In genomic region chr6:36423101-36423824, GRCh38 we compare ENCODE assay signal across 8 cellular contexts. TPM values are rescaled to one million over a fixed set of nuclear protein-coding genes. Genes with fewer than 3 reads are reported as not detected.
A peak's percentile ranks its signal among the peaks of the same experiment; 100 is the strongest.
DNase-seq lines count a peak whose midpoint lies in the region; ATAC-seq and TF ChIP-seq lines count a peak whose summit lies in the region.

No MANE protein-coding gene starts in this region.

- in situ Hi-C loops in KBM-7 (cut with MboI; ENCODE audit: low pct_unique_long_range_greater_than_20kb, low sequenced_read_pairs), result no loop called here

- H3K27ac ChIP-seq in PC-3 (ENCODE audit: low read length), result peak overlapping the region; percentile 50
- H3K27ac ChIP-seq in esophagus (ENCODE audit: low read depth in 2 of 2, low read length in 1 of 2), result peak overlapping the region; percentile 95 to 97
- H3K27ac ChIP-seq in muscle layer of colon (ENCODE audit: low read depth, low read length), result peak overlapping the region; percentile 72

- H3K4me2 ChIP-seq in PC-3 (ENCODE audit: low read length), result peak overlapping the region; percentile 92

- ATAC-seq in GM21717 (IDR thresholded peaks at IDR 0.05; ENCODE audit: unreplicated experiment), result peak; percentile 79
- ATAC-seq in PC-3, result peak; percentile 87

- intact Hi-C loops in PC-3 (cut with micrococcal nuclease), result loop anchor here (1.0 to 5.0 kb wide), 4 partner anchors 18 to 257 kb away; partner anchors contain the start of gene SRSF3

- H3F3A ChIP-seq in PC-3 (ENCODE audit: low read length, unreplicated experiment), result no peaks in the 10 kb centered on the region

- no TSS peak for BruUV-seq in PC-3 (replicated peaks; lab: Mats Ljungman, UMichigan)

- H3K27me3 ChIP-seq in PC-3 (ENCODE audit: low read length) (no peaks in the 10 kb centered on the region), esophagus (ENCODE audit: control insufficient read depth in 1 of 2, insufficient read depth in 2 of 2, low read length in 2 of 2) (no peaks in the 10 kb centered on the region), muscle layer of colon (ENCODE audit: control insufficient read depth in 1 of 2, insufficient read depth in 2 of 2, low read length in 2 of 2) (no peaks in the 10 kb centered on the region)

- CTCF ChIA-PET in PC-3 (lab: Charles Lee), result interaction anchor here (0.6 to 1.0 kb wide), 4 partner anchors 16 to 156 kb away, joined by 3 to 5 read pairs (median 4); partner anchors contain the start of gene KCTD20

- H4K20me1 ChIP-seq in PC-3 (ENCODE audit: low read length), result no peaks in the 10 kb centered on the region

- H3K9me3 Mint-ChIP-seq in activated T-cell treated with anti-CD3 and anti-CD28 coated beads, Interleukin-2, amount 50 U/mL, for 24 hours, result no peaks in the 10 kb centered on the region

- DNase-seq in DMS79 treated with DMSO at 0.1 percent for 48 hours (lab: John Stamatoyannopoulos, UW), result peak; percentile 98
- peak; percentile 98 for DNase-seq in KBM-7
- peak; percentile 99 for DNase-seq in PC-3
- DNase-seq in activated T-cell treated with anti-CD3 and anti-CD28 coated beads, Interleukin-2, amount 50 U/mL, for 24 hours, result peak; percentile 97
- peak; percentile 95 to 97 for DNase-seq in stimulated activated CD8-positive, alpha-beta memory T cell treated with anti-CD3 and anti-CD28 coated beads, Interleukin-7, amount 100 ng/mL, for 1 hour (ENCODE audit: low read depth in 2 of 2)

- peaks cover 19% of the 10 kb centered on the region for H3K4me1 Mint-ChIP-seq in activated T-cell treated with anti-CD3 and anti-CD28 coated beads, Interleukin-2, amount 50 U/mL, for 24 hours (ENCODE audit: low read depth)

- no peaks in the 10 kb centered on the region for H3K9me2 ChIP-seq in PC-3 (replicated peaks; ENCODE audit: low read length)

- TF ChIP-seq CTCF in PC-3 (conservative IDR thresholded peaks at IDR 0.05; ENCODE audit: low read depth, low read length), result peak; percentile 83

- H3K9me3 ChIP-seq in PC-3 (ENCODE audit: low read length) (no peaks in the 10 kb centered on the region), esophagus (ENCODE audit: control insufficient read depth in 2 of 2, insufficient read depth in 1 of 2, low read depth in 1 of 2, low read length in 1 of 2) (no peaks in the 10 kb centered on the region), muscle layer of colon (ENCODE audit: low read length) (no peaks in the 10 kb centered on the region)

- H3K36me3 ChIP-seq in PC-3 (ENCODE audit: low read depth, low read length) (no peaks in the 10 kb centered on the region), esophagus (ENCODE audit: control insufficient read depth in 2 of 2, insufficient read depth in 2 of 2, low read length in 1 of 2) (no peaks in the 10 kb centered on the region), muscle layer of colon (ENCODE audit: insufficient read depth, low read length) (no peaks in the 10 kb centered on the region)

- peak overlapping the region; percentile 81 for H3K4me3 Mint-ChIP-seq in activated T-cell treated with anti-CD3 and anti-CD28 coated beads, Interleukin-2, amount 50 U/mL, for 24 hours

- H3K4me1 ChIP-seq in PC-3 (ENCODE audit: insufficient read depth, low read length), result peaks cover 6% of the 10 kb centered on the region
- H3K4me1 ChIP-seq in esophagus (ENCODE audit: control insufficient read depth in 2 of 2, insufficient read depth in 2 of 2, low read length in 1 of 2), result no peaks in the 10 kb centered on the region
- peaks cover 9% of the 10 kb centered on the region for H3K4me1 ChIP-seq in muscle layer of colon (ENCODE audit: insufficient read depth, low read length)

- POLR2A ChIA-PET in PC-3 (lab: Charles Lee; ENCODE audit: unreplicated experiment), result interaction anchor here (0.6 to 1.0 kb wide), 3 partner anchors 17 to 312 kb away, joined by 3 to 5 read pairs (median 3); no protein-coding TSS in a partner anchor

- no peaks in the 10 kb centered on the region for H3K27me3 Mint-ChIP-seq in activated T-cell treated with anti-CD3 and anti-CD28 coated beads, Interleukin-2, amount 50 U/mL, for 24 hours

- peak overlapping the region; percentile 73 for H3K9ac ChIP-seq in PC-3 (ENCODE audit: low read length)
- H3K9ac ChIP-seq in muscle layer of colon (ENCODE audit: low read length), result peak overlapping the region; percentile 77

- 0 to 1% methylated on average over 51 of the region's 51 CpGs for WGBS in esophagus, 2 donors

- no peaks in the 10 kb centered on the region for H3K36me3 Mint-ChIP-seq in activated T-cell treated with anti-CD3 and anti-CD28 coated beads, Interleukin-2, amount 50 U/mL, for 24 hours (ENCODE audit: low read depth)

- H2AFZ ChIP-seq in PC-3 (ENCODE audit: low read length), result peak overlapping the region; percentile 96

- peak overlapping the region; percentile 72 for H3K4me3 ChIP-seq in PC-3 (ENCODE audit: low read length)
- H3K4me3 ChIP-seq in esophagus (ENCODE audit: low read depth in 1 of 2, low read length in 2 of 2), result peak overlapping the region; percentile 56 to 75
- H3K4me3 ChIP-seq in muscle layer of colon (ENCODE audit: low read depth in 1 of 2, low read length in 2 of 2), result peak overlapping the region; percentile 23 to 68

- peak overlapping the region; percentile 93 for H3K27ac Mint-ChIP-seq in activated T-cell treated with anti-CD3 and anti-CD28 coated beads, Interleukin-2, amount 50 U/mL, for 24 hours

- H3K79me2 ChIP-seq in PC-3 (ENCODE audit: low read length), result no peaks in the 10 kb centered on the region

RNA-seq across cellular contexts. Expression of gene PXT1, which starts 19.4 kb away (rescaled TPM):
- not detected in 2 replicates for total RNA-seq in PC-3 (2014; rRNA removed)
- not detected for polyA plus RNA-seq in esophagus

RNA-seq across cellular contexts. Expression of gene KCTD20, which starts 19.5 kb away (rescaled TPM):
- 20.8 and 26.5 TPM in 2 replicates for total RNA-seq in PC-3 (2014; rRNA removed)
- polyA plus RNA-seq in esophagus, result 10 to 100 TPM; 16.6 to 18.5 TPM

RNA-seq across cellular contexts. Expression of gene ETV7, which starts 35.8 kb away (rescaled TPM):
- total RNA-seq in PC-3 (2014; rRNA removed), result not detected in 2 replicates
- 1 to 10 TPM; 2.1 to 3.3 TPM for polyA plus RNA-seq in esophagus

Comparison
In these comparisons a context has a peak if more than half of its experiments do, and no peak if none do; other contexts are left out.
1. Peak in every context shown above with its lines: DNase-seq, ATAC-seq, H3K4me3 ChIP-seq and H3K27ac ChIP-seq.